In genomic region chr2:66073166-66073565, GRCh38 we compare ENCODE assay signal across 31 cellular contexts.
"Had no signal": no experiment of that assay in that cellular context is flagged by ENCODE, and none has a peak within 500 bp of the region (broad histone marks: within the 10 kb centered on the region; RNA-seq: fewer than 3 reads in every experiment).

No MANE protein-coding gene starts in this region.

- H3K27ac Mint-ChIP-seq: naive B cell; naive thymus-derived CD8-positive, alpha-beta T cell; natural killer cell treated with Interleukin-12 subunit alpha and Interleukin-12 subunit beta and Interleukin-15 and Interleukin-18, amount 100 ng/mL, for 72 hours; stimulated activated memory B cell treated with anti-CD40 and anti-IgM and Interleukin-4, amounts not matched to agents 10 μg/mL and 1 μg/mL and 100 μg/mL, for 72 hours; type B pancreatic cell had no signal

- H3K4me2 ChIP-seq: smooth muscle cell had no signal

- H3K27me3 ChIP-seq: neutrophil, pancreas, right atrium auricular region, spleen, suprapubic skin, testis, tibial artery, transverse colon, upper lobe of right lung, vagina had no signal

- H3K4me1 Mint-ChIP-seq: naive B cell; naive thymus-derived CD8-positive, alpha-beta T cell; stimulated activated memory B cell treated with anti-CD40 and anti-IgM and Interleukin-4, amounts not matched to agents 10 μg/mL and 1 μg/mL and 100 μg/mL, for 72 hours; stimulated activated naive CD8-positive, alpha-beta T cell treated with anti-CD3 and anti-CD28 coated beads, Interleukin-15, amount 100 ng/mL, for 72 hours had no signal

- H3K4me1 ChIP-seq: pancreas, prostate gland, right atrium auricular region, suprapubic skin, testis, tibial artery, upper lobe of right lung had no signal

- H3K9me3 Mint-ChIP-seq: natural killer cell treated with Interleukin-12 subunit alpha and Interleukin-12 subunit beta and Interleukin-15 and Interleukin-18, amount 100 ng/mL, for 72 hours; stimulated activated memory B cell treated with anti-CD40 and anti-IgM and Interleukin-4, amounts not matched to agents 10 μg/mL and 1 μg/mL and 100 μg/mL, for 72 hours; stimulated activated naive CD8-positive, alpha-beta T cell treated with anti-CD3 and anti-CD28 coated beads, Interleukin-15, amount 100 ng/mL, for 72 hours; type B pancreatic cell had no signal

- H3K27me3 Mint-ChIP-seq: natural killer cell treated with Interleukin-12 subunit alpha and Interleukin-12 subunit beta and Interleukin-15 and Interleukin-18, amount 100 ng/mL, for 72 hours; stimulated activated memory B cell treated with anti-CD40 and anti-IgM and Interleukin-4, amounts not matched to agents 10 μg/mL and 1 μg/mL and 100 μg/mL, for 72 hours; stimulated activated naive CD8-positive, alpha-beta T cell treated with anti-CD3 and anti-CD28 coated beads, Interleukin-15, amount 100 ng/mL, for 72 hours; type B pancreatic cell had no signal

- H3K36me3 ChIP-seq: neutrophil, pancreas, prostate gland, right atrium auricular region, spleen, suprapubic skin, tibial artery, transverse colon, upper lobe of right lung, vagina had no signal

- H3K4me3 ChIP-seq: pancreas, prostate gland, right atrium auricular region, skin epidermis, smooth muscle cell, spleen, suprapubic skin, testis, tibial artery, transverse colon, upper lobe of right lung, vagina had no signal

- H3K4me3 Mint-ChIP-seq: naive B cell; naive thymus-derived CD8-positive, alpha-beta T cell; natural killer cell treated with Interleukin-12 subunit alpha and Interleukin-12 subunit beta and Interleukin-15 and Interleukin-18, amount 100 ng/mL, for 72 hours; neural crest cell; stimulated activated memory B cell treated with anti-CD40 and anti-IgM and Interleukin-4, amounts not matched to agents 10 μg/mL and 1 μg/mL and 100 μg/mL, for 72 hours; stimulated activated naive CD8-positive, alpha-beta T cell treated with anti-CD3 and anti-CD28 coated beads, Interleukin-15, amount 100 ng/mL, for 72 hours; type B pancreatic cell had no signal

- ATAC-seq: naive thymus-derived CD8-positive, alpha-beta T cell; pancreas; sciatic nerve; stimulated activated naive CD8-positive, alpha-beta T cell treated with anti-CD3 and anti-CD28 coated beads, Interleukin-15, amount 100 ng/mL, for 72 hours; stimulated activated naive CD8-positive, alpha-beta T cell treated with anti-CD3 and anti-CD28 coated beads, Interleukin-15, Interleukin-2, amounts not matched to agents 100 U/mL and 50 U/mL, for 24 hours; upper lobe of right lung had no signal

- DNase-seq: naive B cell; naive thymus-derived CD8-positive, alpha-beta T cell; nucleus accumbens; pancreas; retina; spleen; stimulated activated CD4-positive, alpha-beta T cell treated with anti-CD3 and anti-CD28 coated beads, Interleukin-12 subunit alpha, Interleukin-12 subunit beta, amount 100 ng/mL, for 4 hours; stimulated activated CD4-positive, alpha-beta T cell treated with anti-CD3 and anti-CD28 coated beads, Interleukin-1b, Interleukin-23, amount 100 ng/mL, for 48 hours; stimulated activated CD4-positive, alpha-beta T cell treated with anti-CD3 and anti-CD28 coated beads, Interleukin-4, amount 100 ng/mL, for 1 hour; stimulated activated CD4-positive, alpha-beta T cell treated with anti-CD3 and anti-CD28 coated beads, Interleukin-4, amount 100 ng/mL, for 4 hours; stimulated activated CD8-positive, alpha-beta memory T cell treated with anti-CD3 and anti-CD28 coated beads, Interleukin-4, amount 100 ng/mL, for 48 hours; stimulated activated naive CD4-positive, alpha-beta T cell; stimulated activated naive CD8-positive, alpha-beta T cell treated with anti-CD3 and anti-CD28 coated beads, Interleukin-15, amount 100 ng/mL, for 72 hours; stimulated activated naive CD8-positive, alpha-beta T cell treated with anti-CD3 and anti-CD28 coated beads, Interleukin-15, Interleukin-2, amounts not matched to agents 100 U/mL and 50 U/mL, for 24 hours; substantia nigra; testis; tibial artery; transverse colon; upper lobe of right lung had no signal

- H3K27ac ChIP-seq: neutrophil, pancreas, prostate gland, right atrium auricular region, skin epidermis, spleen, suprapubic skin, testis, tibial artery, transverse colon, upper lobe of right lung, vagina had no signal

- H3K36me3 Mint-ChIP-seq: naive B cell; naive thymus-derived CD8-positive, alpha-beta T cell; natural killer cell treated with Interleukin-12 subunit alpha and Interleukin-12 subunit beta and Interleukin-15 and Interleukin-18, amount 100 ng/mL, for 72 hours; stimulated activated memory B cell treated with anti-CD40 and anti-IgM and Interleukin-4, amounts not matched to agents 10 μg/mL and 1 μg/mL and 100 μg/mL, for 72 hours had no signal

- H3K9me3 ChIP-seq: neutrophil, pancreas, prostate gland, right atrium auricular region, spleen, suprapubic skin, testis, tibial artery, transverse colon, upper lobe of right lung, vagina had no signal
